29 cellular contexts compared by ENCODE assay signal in genomic region chr10:122675278-122675677, GRCh38. TPM values are rescaled to one million over a fixed set of nuclear protein-coding genes. Genes with fewer than 3 reads are reported as not detected.
"Had no signal": no experiment of that assay in that cellular context is flagged by ENCODE, and none has a peak within 500 bp of the region (broad histone marks: within the 10 kb centered on the region; RNA-seq: fewer than 3 reads in every experiment).

No MANE protein-coding gene starts in this region.

- H3K27me3 ChIP-seq: neutrophil, right lobe of liver, tibial artery, upper lobe of right lung had no signal

- H3K9me3 ChIP-seq: lower lobe of right lung, neutrophil, psoas muscle, right lobe of liver, suprapubic skin, thoracic aorta, tibial artery, upper lobe of right lung had no signal

- H3K9ac ChIP-seq: parathyroid adenoma had no signal

- ATAC-seq: lower lobe of right lung; naive thymus-derived CD8-positive, alpha-beta T cell; psoas muscle; right lobe of liver; stimulated activated naive B cell treated with anti-CD40 and anti-IgM and Interleukin-4, amounts not matched to agents 10 μg/mL and 1 μg/mL and 100 μg/mL, for 72 hours; upper lobe of right lung had no signal

- H3K4me1 ChIP-seq: lower lobe of right lung, parathyroid adenoma, psoas muscle, right lobe of liver, suprapubic skin, upper lobe of right lung had no signal

- H3K36me3 ChIP-seq: lower lobe of right lung, neutrophil, right lobe of liver, suprapubic skin, thoracic aorta, tibial artery, upper lobe of right lung had no signal

- H3K27ac ChIP-seq: hepatocyte, lower lobe of right lung, neutrophil, parathyroid adenoma, psoas muscle, suprapubic skin, thoracic aorta, tibial artery, upper lobe of right lung had no signal

- H3K4me3 ChIP-seq: hepatocyte, lower lobe of right lung, psoas muscle, right lobe of liver, skin epidermis, suprapubic skin, thoracic aorta, tibial artery, upper lobe of right lung had no signal

- DNase-seq: islet precursor cell; lower lobe of right lung; mammary epithelial cell; mesenchymal stem cell; naive thymus-derived CD8-positive, alpha-beta T cell; occipital lobe; psoas muscle; right lobe of liver; stimulated activated CD4-positive, alpha-beta T cell treated with anti-CD3 and anti-CD28 coated beads, Interleukin-12 subunit alpha, Interleukin-12 subunit beta, amount 100 ng/mL, for 4 hours; stimulated activated CD4-positive, alpha-beta T cell treated with anti-CD3 and anti-CD28 coated beads, Interleukin-15, amount 100 ng/mL, for 24 hours; stimulated activated CD4-positive, alpha-beta T cell treated with anti-CD3 and anti-CD28 coated beads, Interleukin-2, amount 100 ng/mL, for 24 hours; stimulated activated CD4-positive, alpha-beta T cell treated with anti-CD3 and anti-CD28 coated beads, Interleukin-4, amount 100 ng/mL, for 1 hour; stimulated activated naive B cell treated with anti-CD40 and anti-IgM and Interleukin-4, amounts not matched to agents 10 μg/mL and 1 μg/mL and 100 μg/mL, for 72 hours; tibial artery; trophoblast cell; upper lobe of right lung had no signal

RNA-seq across cellular contexts. Expression of gene C10orf120, which starts 24.4 kb away (rescaled TPM):
- total RNA-seq: hepatocyte; kidney epithelial cell; liver; lower lobe of right lung; mammary epithelial cell; mucosa of gallbladder; naive thymus-derived CD8-positive, alpha-beta T cell; neural crest cell; occipital lobe; osteocyte; posterior vena cava; psoas muscle; right lobe of liver; subcutaneous adipose tissue; suprapubic skin; thoracic aorta; upper lobe of right lung had no signal
